17 cellular contexts compared by ENCODE assay signal in the genomic region with DNA sequence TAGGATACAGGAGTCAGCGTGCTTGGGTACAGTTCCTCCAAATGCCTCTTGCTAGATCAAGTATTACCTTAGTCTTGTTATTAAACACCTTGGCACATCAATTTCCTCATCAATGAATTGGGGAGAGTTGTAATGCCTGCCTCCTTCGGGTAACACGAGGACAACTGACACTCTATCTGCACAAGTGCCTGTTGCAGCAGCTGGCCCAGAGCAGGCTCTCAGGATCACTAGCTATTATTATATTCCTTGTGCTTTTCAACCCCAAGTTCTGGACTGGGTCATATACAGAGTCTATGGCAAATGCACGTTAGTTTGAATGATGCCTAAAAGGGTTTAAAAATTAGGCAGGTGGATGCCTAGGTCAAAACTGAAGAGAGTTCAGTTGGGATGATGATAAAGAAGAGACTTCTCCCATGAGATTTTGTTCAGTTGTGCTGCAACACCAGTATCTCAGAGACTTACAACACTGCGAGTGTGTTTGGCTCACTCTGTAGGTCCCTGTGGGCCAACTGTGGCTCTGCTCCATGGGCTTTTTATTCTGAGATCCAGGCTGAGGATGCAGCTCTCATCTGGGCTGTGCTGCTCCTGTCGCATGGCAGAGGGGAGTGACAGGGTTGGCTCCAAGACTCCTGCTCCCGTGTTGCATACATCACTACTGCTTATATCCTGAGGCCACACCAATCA. TPM values are rescaled to one million over a fixed set of nuclear protein-coding genes. Genes with fewer than 3 reads are reported as not detected.
DNase-seq lines count a peak whose midpoint lies in the region; ATAC-seq, FAIRE-seq and TF ChIP-seq lines count a peak whose summit lies in the region.
"Had no signal": no experiment of that assay in that cellular context is flagged by ENCODE, and none has a peak within 500 bp of the region (broad histone marks: within the 10 kb centered on the region; RNA-seq: fewer than 3 reads in every experiment).

No MANE protein-coding gene starts in this region.

- peak overlapping the region; percentile 4; the same call in 1 of the 2 replicates for H3K4me2 ChIP-seq in IMR-90 (ENCODE audit: low read depth, low read length)
- H3K4me2 ChIP-seq: PC-9 had no signal

- 0 out of 2 replicates have a peak overlapping the region, but pooled peaks have one; percentile 31 for H3K23ac ChIP-seq in IMR-90 (ENCODE audit: low read depth, low read length)

- H3K4ac ChIP-seq in IMR-90 (ENCODE audit: low read depth, low read length): peak overlapping the region; percentile 38

- H3K27ac ChIP-seq in IMR-90 (ENCODE audit: insufficient read depth, low read length): peak overlapping the region; percentile 69; the same call in 1 of the 2 replicates
- no peak overlapping the region for H3K27ac ChIP-seq in body of pancreas
- H3K27ac ChIP-seq: PC-9 had no signal

- peak overlapping the region; percentile 27; the same call in 1 of the 2 replicates for H4K5ac ChIP-seq in IMR-90 (ENCODE audit: low read depth, low read length)

- peak overlapping the region; percentile 6; the same call in 1 of the 2 replicates for H2BK20ac ChIP-seq in IMR-90 (ENCODE audit: low read depth, low read length)

- H3K9me3 ChIP-seq in IMR-90 (ENCODE audit: control insufficient read depth, insufficient read depth, low read length) (peaks cover 9% of the 10 kb centered on the region), body of pancreas (no peaks in the 10 kb centered on the region)
- H3K9me3 ChIP-seq: BE2C had no signal

- H3K4me1 ChIP-seq in IMR-90 (ENCODE audit: control insufficient read depth, insufficient read depth, low read length): peaks cover 19% of the 10 kb centered on the region
- H3K4me1 ChIP-seq in body of pancreas: no peaks in the 10 kb centered on the region
- H3K4me1 ChIP-seq: BE2C had no signal

- H2AK9ac ChIP-seq in IMR-90 (replicated peaks; ENCODE audit: low read depth, low read length, poor library complexity): peak overlapping the region; percentile 7

- peak overlapping the region; percentile 40 for H3K14ac ChIP-seq in IMR-90 (replicated peaks; ENCODE audit: low read depth, low read length)

- H2BK15ac ChIP-seq in IMR-90 (ENCODE audit: low read depth, low read length): peak overlapping the region; percentile 6; the same call in 1 of the 3 replicates

- H2BK120ac ChIP-seq in IMR-90 (ENCODE audit: low read depth, low read length): peak overlapping the region; percentile 30

- no peak for TF ChIP-seq POLR2A in IMR-90 (IDR thresholded peaks at IDR 0.05; ENCODE audit: low read depth, low read length)
- TF ChIP-seq POLR2A in body of pancreas (IDR thresholded peaks at IDR 0.05): no peak

- H3K4me3 ChIP-seq in IMR-90 (ENCODE audit: insufficient read depth, low read depth, low read length) (no peak overlapping the region), body of pancreas (no peak overlapping the region)
- H3K4me3 ChIP-seq: PC-9 had no signal

- no peaks in the 10 kb centered on the region for H3K36me3 ChIP-seq in IMR-90 (ENCODE audit: control insufficient read depth, insufficient read depth, low read length)
- no peaks in the 10 kb centered on the region for H3K36me3 ChIP-seq in body of pancreas (replicated peaks in 1 of 2; ENCODE audit: insufficient read depth in 1 of 2, low read depth in 2 of 2)
- H3K36me3 ChIP-seq: BE2C had no signal

- WGBS in IMR-90 (ENCODE audit: extremely low coverage in 2 of 2, insufficient read length in 1 of 2), 2 experiments: 80% methylated on average over 1 of the region's 7 CpGs; no CpG with 5 or more reads in 1 of the 2 experiments
- WGBS in body of pancreas, 2 donors: 38 to 54% methylated on average over 7 of the region's 7 CpGs

- peak overlapping the region; percentile 60 for H2AK5ac ChIP-seq in IMR-90 (ENCODE audit: low read depth, low read length)

- dilution Hi-C loops in IMR-90 (cut with HindIII; ENCODE audit: low sequenced_read_pairs, unreplicated experiment): no loop called here

- H3K79me1 ChIP-seq in IMR-90 (ENCODE audit: low read depth in 1 of 2, low read length in 2 of 2): no peaks in the 10 kb centered on the region

- H3K56ac ChIP-seq in IMR-90 (ENCODE audit: extremely low read depth, insufficient read depth, low read length): no peak overlapping the region

- peak overlapping the region; percentile 57 for H3K18ac ChIP-seq in IMR-90 (ENCODE audit: low read depth, low read length)

- intact Hi-C loops in Right ventricle myocardium inferior (cut with DNase I): no loop called here
- intact Hi-C loops in cardiac septum (cut with DNase I): no loop called here
- intact Hi-C loops in IMR-90 (cut with micrococcal nuclease): loop anchor here (5.0 kb wide), 1 partner anchor 46 kb away; no protein-coding TSS in a partner anchor
- intact Hi-C loops in body of pancreas (cut with DNase I): no loop called here

- H4K91ac ChIP-seq in IMR-90 (ENCODE audit: insufficient read depth, low read depth, low read length): no peak overlapping the region

- no peak for FAIRE-seq in RCC 7860 (lab: Jason Lieb, UNC)

- TF ChIP-seq RAD21 in IMR-90 (IDR thresholded peaks at IDR 0.05; ENCODE audit: low read length): no peak

- ATAC-seq in Right ventricle myocardium inferior (peak; percentile 50), IMR-90 (ENCODE audit: low read depth) (no peak; the same call in 1 of the 2 replicates), body of pancreas (no peak)
- ATAC-seq: CD8-positive, alpha-beta T cell; HCT116; T-cell had no signal

- CTCF ChIA-PET in IMR-90 (lab: Yijun Ruan, JAX): interaction anchor here (0.9 to 1.8 kb wide), 3 partner anchors 17 to 291 kb away, joined by 3 to 6 read pairs (median 3); a partner anchor contains a TSS

- H3K9me1 ChIP-seq in IMR-90 (ENCODE audit: insufficient read depth, low read length): peaks cover 12% of the 10 kb centered on the region

- H3K27me3 ChIP-seq in IMR-90 (ENCODE audit: control insufficient read depth, insufficient read depth, low read length) (peaks cover 29% of the 10 kb centered on the region), body of pancreas (no peaks in the 10 kb centered on the region)
- H3K27me3 ChIP-seq: BE2C had no signal

- POLR2A ChIA-PET in IMR-90 (lab: Charles Lee; ENCODE audit: unreplicated experiment): no interaction called here

- TF ChIP-seq CTCF in IMR-90 (conservative IDR thresholded peaks at IDR 0.05; ENCODE audit: low read depth, low read length) (no peak), body of pancreas (IDR thresholded peaks at IDR 0.05) (no peak)

- DNase-seq in Right ventricle myocardium inferior (ENCODE audit: missing footprints) (no peak), cardiac septum (ENCODE audit: low spot score) (no peak), IMR-90 (no peak), fibroblast of gingiva (ENCODE audit: low read depth) (peak; percentile 76), body of pancreas (no peak), ecto neural progenitor cell (ENCODE audit: low spot score) (no peak), RCC 7860 (ENCODE audit: low spot score) (no peak)
- DNase-seq: BE2C; CD8-positive, alpha-beta T cell; DMS79 treated with DMSO at 0.1 percent for 48 hours; KG1; NCI-H1417 treated with DMSO at 0.1 percent for 48 hours; NCI-H2029; PC-9; T-cell had no signal

- no TSS peak for BruUV-seq in IMR-90 (replicated peaks; lab: Mats Ljungman, UMichigan)

- no peak overlapping the region for H3K9ac ChIP-seq in IMR-90 (ENCODE audit: low read depth, low read length)

- peak overlapping the region in 1 of 2 experiments; percentile 6; a peak in 2 of 4 replicates for H4K8ac ChIP-seq in IMR-90 (ENCODE audit: low read depth in 2 of 2, low read length in 2 of 2)

- H4K20me1 ChIP-seq in IMR-90 (ENCODE audit: insufficient read depth, low read length): peaks cover 5% of the 10 kb centered on the region

- H2AFZ ChIP-seq in IMR-90 (replicated peaks; ENCODE audit: low read length, poor library complexity): no peak overlapping the region
- H2AFZ ChIP-seq: PC-9 had no signal

- H2BK5ac ChIP-seq in IMR-90 (ENCODE audit: low read depth, low read length, poor library complexity, severe bottlenecking): peak overlapping the region; percentile 51

- in situ Hi-C loops in IMR-90 (cut with MboI; ENCODE audit: low sequenced_read_pairs): no loop called here

TF ChIP-seq in IMR-90, 13 proteins besides CTCF, POLR2A, EP300 and RAD21:
- TF ChIP-seq RCOR1 (IDR thresholded peaks at IDR 0.05; ENCODE audit: insufficient replicate concordance, low read length) (no peak), BHLHE40 (IDR thresholded peaks at IDR 0.05; ENCODE audit: low read depth, low read length) (no peak), RFX5 (IDR thresholded peaks at IDR 0.05; ENCODE audit: low read depth, low read length) (no peak), CHD1 (IDR thresholded peaks at IDR 0.05; ENCODE audit: low read depth, low read length) (no peak), SMC3 (IDR thresholded peaks at IDR 0.05; ENCODE audit: low read depth, low read length) (no peak), FOS (IDR thresholded peaks at IDR 0.05; ENCODE audit: low read depth, low read length) (no peak)

RNA-seq across cellular contexts. Expression of a gene that starts 41.1 kb away (rescaled TPM):
- total RNA-seq in Right ventricle myocardium inferior (not detected), cardiac septum (not detected), IMR-90 (2012; rRNA removed) (not detected in 2 replicates), body of pancreas (not detected)
- polyA plus RNA-seq in IMR-90 (2012; rRNA removed): not detected in 2 replicates
- not detected in 2 replicates for polyA plus RNA-seq in IMR-90 (2012; cell fraction: cytosol; rRNA removed)
- polyA plus RNA-seq in IMR-90 (2012; cell fraction: nucleus; rRNA removed; ENCODE audit: low replicate concordance): not detected in 2 replicates
- total RNA-seq: CD8-positive, alpha-beta T cell; G401; PC-9 had no signal
